In the genomic region with DNA sequence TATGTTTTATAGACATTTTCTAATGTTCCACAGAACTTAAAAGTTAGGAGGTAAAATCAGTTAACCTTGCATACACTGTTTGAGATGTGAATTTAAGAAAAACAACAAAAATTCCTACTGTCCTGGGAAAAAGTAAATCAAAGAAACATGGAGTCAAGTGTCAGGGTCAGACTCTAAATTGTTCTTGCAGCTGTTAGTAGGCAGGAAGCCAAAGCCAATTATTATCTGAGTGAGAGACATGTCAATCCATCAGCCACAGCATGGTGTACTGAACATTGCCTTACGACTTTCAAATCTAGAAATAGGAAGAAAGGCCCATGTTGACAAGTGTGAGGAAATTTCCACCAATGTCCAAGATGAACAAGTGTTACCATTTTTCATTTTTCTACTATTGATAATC, we compare ENCODE assay signal across 25 cellular contexts.
"Had no signal": no experiment of that assay in that cellular context is flagged by ENCODE, and none has a peak within 500 bp of the region (broad histone marks: within the 10 kb centered on the region; RNA-seq: fewer than 3 reads in every experiment).

No MANE protein-coding gene starts in this region.

- H3K4me3 Mint-ChIP-seq: activated B cell treated with CpG ODN at 0.5 μM for 24 hours; activated CD4-positive, alpha-beta memory T cell treated with anti-CD3 and anti-CD28 coated beads for 36 hours; activated CD4-positive, alpha-beta T cell treated with anti-CD3 and anti-CD28 coated beads, Interleukin-2, amount 10 ng/mL, durations not matched to agents 7 days and 5 days; activated naive CD8-positive, alpha-beta T cell treated with anti-CD3 and anti-CD28 coated beads, Interleukin-2, amount 50 U/mL, for 24 hours; activated T-cell treated with anti-CD3 and anti-CD28 coated beads, Interleukin-2, amount 50 U/mL, for 4 hours; central memory CD8-positive, alpha-beta T cell; T-helper 17 cell had no signal

- DNase-seq: activated B cell treated with CpG ODN at 0.5 μM for 24 hours; activated CD4-positive, alpha-beta memory T cell treated with anti-CD3 and anti-CD28 coated beads for 36 hours; activated CD4-positive, alpha-beta T cell treated with anti-CD3 and anti-CD28 coated beads, Interleukin-2, amount 10 ng/mL, durations not matched to agents 7 days and 5 days; activated CD8-positive, alpha-beta memory T cell treated with anti-CD3 and anti-CD28 coated beads for 24 hours; activated effector memory CD4-positive, alpha-beta T cell treated with anti-CD3 and anti-CD28 coated beads, Interleukin-2, amount 50 U/mL, for 16 hours; activated naive CD4-positive, alpha-beta T cell treated with Interleukin-2 at 50 U/mL for 16 hours; activated naive CD8-positive, alpha-beta T cell treated with anti-CD3 and anti-CD28 coated beads, Interleukin-2, amount 50 U/mL, for 24 hours; activated T-cell treated with anti-CD3 and anti-CD28 coated beads, Interleukin-2, amount 50 U/mL, for 4 hours; amniotic stem cell; body of pancreas; IMR-90; Kasumi-1; KBM-7; NCI-H1048; NCI-H187; NCI-H2081; NCI-H226; NCI-H510A; NCI-H526 treated with DMSO at 0.1 percent for 48 hours; SIG-M5; T-helper 17 cell; T-helper 9 cell had no signal

- H3K4me1 Mint-ChIP-seq: activated B cell treated with CpG ODN at 0.5 μM for 24 hours; activated CD4-positive, alpha-beta T cell treated with anti-CD3 and anti-CD28 coated beads, Interleukin-2, amount 10 ng/mL, durations not matched to agents 7 days and 5 days; activated naive CD8-positive, alpha-beta T cell treated with anti-CD3 and anti-CD28 coated beads, Interleukin-2, amount 50 U/mL, for 24 hours; central memory CD8-positive, alpha-beta T cell; T-helper 17 cell had no signal

- H3K4me3 ChIP-seq: ascending aorta, body of pancreas had no signal

- H3K27me3 Mint-ChIP-seq: activated B cell treated with CpG ODN at 0.5 μM for 24 hours; activated CD4-positive, alpha-beta memory T cell treated with anti-CD3 and anti-CD28 coated beads for 36 hours; activated CD4-positive, alpha-beta T cell treated with anti-CD3 and anti-CD28 coated beads, Interleukin-2, amount 10 ng/mL, durations not matched to agents 7 days and 5 days; activated naive CD8-positive, alpha-beta T cell treated with anti-CD3 and anti-CD28 coated beads, Interleukin-2, amount 50 U/mL, for 24 hours; central memory CD8-positive, alpha-beta T cell; T-helper 17 cell had no signal

- H3K9me3 Mint-ChIP-seq: activated B cell treated with CpG ODN at 0.5 μM for 24 hours; activated CD4-positive, alpha-beta T cell treated with anti-CD3 and anti-CD28 coated beads, Interleukin-2, amount 10 ng/mL, durations not matched to agents 7 days and 5 days had no signal

- H3K27me3 ChIP-seq: ascending aorta, body of pancreas had no signal

- H3K36me3 Mint-ChIP-seq: activated CD4-positive, alpha-beta memory T cell treated with anti-CD3 and anti-CD28 coated beads for 36 hours; activated naive CD4-positive, alpha-beta T cell treated with anti-CD3 and anti-CD28 coated beads, Interleukin-2, amount 50 U/mL, for 72 hours had no signal

- H3K27ac ChIP-seq: ascending aorta, body of pancreas had no signal

- ATAC-seq: activated naive CD4-positive, alpha-beta T cell treated with anti-CD3 and anti-CD28 coated beads, Interleukin-2, amount 50 U/mL, for 72 hours; activated naive CD8-positive, alpha-beta T cell treated with anti-CD3 and anti-CD28 coated beads, Interleukin-2, amount 50 U/mL, for 24 hours; activated T-cell treated with anti-CD3 and anti-CD28 coated beads, Interleukin-2, amount 50 U/mL, for 4 hours; body of pancreas; T-helper 17 cell had no signal

- H3K9me3 ChIP-seq: ascending aorta, body of pancreas had no signal

- H3K36me3 ChIP-seq: ascending aorta had no signal

- H3K4me1 ChIP-seq: ascending aorta, body of pancreas had no signal

- H3K27ac Mint-ChIP-seq: activated B cell treated with CpG ODN at 0.5 μM for 24 hours; activated CD4-positive, alpha-beta memory T cell treated with anti-CD3 and anti-CD28 coated beads for 36 hours; activated CD4-positive, alpha-beta T cell treated with anti-CD3 and anti-CD28 coated beads, Interleukin-2, amount 10 ng/mL, durations not matched to agents 7 days and 5 days; activated naive CD4-positive, alpha-beta T cell treated with anti-CD3 and anti-CD28 coated beads, Interleukin-2, amount 50 U/mL, for 72 hours; activated naive CD8-positive, alpha-beta T cell treated with anti-CD3 and anti-CD28 coated beads, Interleukin-2, amount 50 U/mL, for 24 hours; T-helper 17 cell had no signal
